8 cellular contexts compared by ENCODE assay signal in genomic region chr13:60431108-60431700, GRCh38. TPM values are rescaled to one million over a fixed set of nuclear protein-coding genes. Genes with fewer than 3 reads are reported as not detected.
A peak's percentile ranks its signal among the peaks of the same experiment; 100 is the strongest.
DNase-seq lines count a peak whose midpoint lies in the region; ATAC-seq, FAIRE-seq and TF ChIP-seq lines count a peak whose summit lies in the region.

No MANE protein-coding gene starts in this region.

- H3K9me3 ChIP-seq in Karpas-422 (ENCODE audit: low read length) (no peaks in the 10 kb centered on the region), endothelial cell of umbilical vein (replicated peaks; ENCODE audit: control insufficient read depth, insufficient read depth, low read length) (no peaks in the 10 kb centered on the region)

- peak; percentile 44 to 63 for TF ChIP-seq CTCF in endothelial cell of umbilical vein (IDR thresholded peaks at IDR 0.05; ENCODE audit: extremely low read depth in 1 of 2, insufficient read depth in 1 of 2, low read depth in 1 of 2, low read length in 2 of 2)

- no TSS peak for BruUV-seq in endothelial cell of umbilical vein (replicated peaks; lab: Mats Ljungman, UMichigan)

- H4K20me1 ChIP-seq in Karpas-422 (ENCODE audit: insufficient read depth, low read depth, low read length): peaks cover 13% of the 10 kb centered on the region
- H4K20me1 ChIP-seq in endothelial cell of umbilical vein (replicated peaks; ENCODE audit: control insufficient read depth, extremely low read depth, insufficient read depth, low read length): no peaks in the 10 kb centered on the region

- no peak overlapping the region for H3K4me3 ChIP-seq in Karpas-422 (ENCODE audit: low read length)
- no peak overlapping the region for H3K4me3 ChIP-seq in endothelial cell of umbilical vein (replicated peaks in 1 of 3; ENCODE audit: insufficient read depth in 1 of 3, low read depth in 1 of 3, low read length in 3 of 3)

- CTCF ChIA-PET in endothelial cell of umbilical vein (lab: Charles Lee): interaction anchor here (0.5 to 2.8 kb wide), 43 partner anchors 9 to 1075 kb away, joined by 3 to 91 read pairs (median 4); partner anchors contain the start of gene TDRD3

- peak; percentile 65 to 75 for ATAC-seq in activated naive CD4-positive, alpha-beta T cell treated with anti-CD3 and anti-CD28 coated beads, Interleukin-2, amount 50 U/mL, for 72 hours

- POLR2A ChIA-PET in endothelial cell of umbilical vein (lab: Charles Lee): no interaction called here

- DNase-seq in activated naive CD4-positive, alpha-beta T cell treated with anti-CD3 and anti-CD28 coated beads, Interleukin-2, amount 50 U/mL, for 72 hours (ENCODE audit: low spot score in 2 of 2): no peak
- DNase-seq in activated naive CD4-positive, alpha-beta T cell (lab: John Stamatoyannopoulos, UW): no peak
- DNase-seq in H54 (ENCODE audit: insufficient read length, low spot score) (peak; percentile 6), Karpas-422 (peak; percentile 81), RPMI8226 (peak; percentile 47), endothelial cell of umbilical vein (ENCODE audit: low read depth, low spot score) (peak; percentile 80), myocyte (ENCODE audit: low read depth) (peak; percentile 69), epidermal melanocyte (ENCODE audit: insufficient read length, low spot score) (no peak)

- no peak overlapping the region for H3K9ac ChIP-seq in Karpas-422 (ENCODE audit: low read length)
- no peak overlapping the region for H3K9ac ChIP-seq in endothelial cell of umbilical vein (replicated peaks; ENCODE audit: extremely low read depth, insufficient read depth, low read length)

- no peaks in the 10 kb centered on the region for H3K9me2 ChIP-seq in Karpas-422 (replicated peaks; ENCODE audit: insufficient read depth, low read length)

- TF ChIP-seq POLR2A in H54 (IDR thresholded peaks at IDR 0.05; ENCODE audit: low read depth, low read length) (no peak), endothelial cell of umbilical vein (IDR thresholded peaks at IDR 0.05; ENCODE audit: low read depth, low read length) (no peak)

- H3K36me3 ChIP-seq in Karpas-422 (ENCODE audit: insufficient read depth, low read length) (no peaks in the 10 kb centered on the region), endothelial cell of umbilical vein (ENCODE audit: control insufficient read depth in 2 of 2, extremely low read depth in 1 of 2, insufficient read depth in 2 of 2, low read length in 2 of 2) (no peaks in the 10 kb centered on the region)

- FAIRE-seq in H54 (lab: Jason Lieb, UNC) (peak; percentile 33), endothelial cell of umbilical vein (lab: Jason Lieb, UNC) (peak; percentile 12)

- H3K4me2 ChIP-seq in Karpas-422 (ENCODE audit: low read depth, low read length, poor library complexity, severe bottlenecking): no peak overlapping the region
- no peak overlapping the region for H3K4me2 ChIP-seq in endothelial cell of umbilical vein (ENCODE audit: insufficient read depth, low read length)

- H3K27me3 ChIP-seq in Karpas-422 (ENCODE audit: low read length): no peaks in the 10 kb centered on the region
- H3K27me3 ChIP-seq in endothelial cell of umbilical vein (ENCODE audit: control insufficient read depth in 2 of 2, insufficient read depth in 2 of 2, low read length in 2 of 2): no peaks in the 10 kb centered on the region

- H3K79me2 ChIP-seq in Karpas-422 (ENCODE audit: low read length) (no peaks in the 10 kb centered on the region), endothelial cell of umbilical vein (ENCODE audit: control insufficient read depth, insufficient read depth, low read length) (no peaks in the 10 kb centered on the region)

- intact Hi-C loops in endothelial cell of umbilical vein (cut with micrococcal nuclease): loop anchor here (1.0 to 10.0 kb wide), 8 partner anchors 35 to 1039 kb away; partner anchors contain the start of gene DIAPH3

- H3K27ac ChIP-seq in Karpas-422 (ENCODE audit: low read length) (no peak overlapping the region), endothelial cell of umbilical vein (ENCODE audit: insufficient read depth, low read depth, low read length) (no peak overlapping the region)

- H2AFZ ChIP-seq in Karpas-422 (ENCODE audit: low read length): no peak overlapping the region
- H2AFZ ChIP-seq in endothelial cell of umbilical vein (ENCODE audit: low read depth, low read length): no peak overlapping the region

- no peaks in the 10 kb centered on the region for H3K36me3 Mint-ChIP-seq in activated naive CD4-positive, alpha-beta T cell treated with anti-CD3 and anti-CD28 coated beads, Interleukin-2, amount 50 U/mL, for 72 hours

- dilution Hi-C loops in endothelial cell of umbilical vein (cut with MboI; ENCODE audit: extremely low pct_ligation_motif_present, low sequenced_read_pairs): no loop called here

- H3K9me3 Mint-ChIP-seq in activated naive CD4-positive, alpha-beta T cell treated with anti-CD3 and anti-CD28 coated beads, Interleukin-2, amount 50 U/mL, for 72 hours: no peaks in the 10 kb centered on the region

- H3K9me1 ChIP-seq in endothelial cell of umbilical vein (replicated peaks; ENCODE audit: control insufficient read depth, extremely low read depth, insufficient read depth, low read length): no peaks in the 10 kb centered on the region

- no peak overlapping the region for H3K27ac Mint-ChIP-seq in activated naive CD4-positive, alpha-beta T cell treated with anti-CD3 and anti-CD28 coated beads, Interleukin-2, amount 50 U/mL, for 72 hours

- H3K4me1 ChIP-seq in Karpas-422 (ENCODE audit: low read length): no peaks in the 10 kb centered on the region
- H3K4me1 ChIP-seq in endothelial cell of umbilical vein (ENCODE audit: control insufficient read depth, extremely low read depth, insufficient read depth, low read length): peaks cover 6% of the 10 kb centered on the region

TF ChIP-seq in endothelial cell of umbilical vein, 7 proteins besides CTCF, POLR2A, EP300 and RAD21:
- TF ChIP-seq, protein P1, sequence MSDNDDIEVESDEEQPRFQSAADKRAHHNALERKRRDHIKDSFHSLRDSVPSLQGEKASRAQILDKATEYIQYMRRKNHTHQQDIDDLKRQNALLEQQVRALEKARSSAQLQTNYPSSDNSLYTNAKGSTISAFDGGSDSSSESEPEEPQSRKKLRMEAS (IDR thresholded peaks at IDR 0.05; ENCODE audit: insufficient read depth, insufficient read length): no peak
- TF ChIP-seq EZH2 (IDR thresholded peaks at IDR 0.05; ENCODE audit: borderline replicate concordance, low read depth, low read length, severe bottlenecking) (no peak), MYC (IDR thresholded peaks at IDR 0.05; ENCODE audit: low read depth, low read length) (no peak), FOS (IDR thresholded peaks at IDR 0.05; ENCODE audit: borderline replicate concordance, insufficient read depth, low read length) (no peak), POLR2AphosphoS5 (IDR thresholded peaks at IDR 0.05; ENCODE audit: insufficient read depth, low read depth, low read length) (no peak), GATA2 (IDR thresholded peaks at IDR 0.05; ENCODE audit: insufficient read depth, insufficient read length, low read depth, low read length) (no peak), JUN (IDR thresholded peaks at IDR 0.05; ENCODE audit: borderline replicate concordance, insufficient read depth, insufficient read length, low read depth) (no peak)

RNA-seq across cellular contexts. Expression of gene TDRD3, which starts 34.2 kb away (rescaled TPM):
- 10 to 100 TPM; 12.9 to 22.5 TPM for total RNA-seq in activated naive CD4-positive, alpha-beta T cell treated with anti-CD3 and anti-CD28 coated beads, Interleukin-2, amount 50 U/mL, for 72 hours
- 7.4 and 7.8 TPM in 2 replicates for total RNA-seq in Karpas-422 (2014; rRNA removed; shearing (Covaris generic); ENCODE audit: low replicate concordance)
- 16.3 and 18.5 TPM in 2 replicates for total RNA-seq in endothelial cell of umbilical vein
- polyA plus RNA-seq in endothelial cell of umbilical vein: 1.7 and 3.0 TPM in 2 replicates
- polyA plus RNA-seq in endothelial cell of umbilical vein (2011; cell fraction: cytosol; rRNA removed): 4.0 and 4.1 TPM in 2 replicates
- polyA plus RNA-seq in endothelial cell of umbilical vein (2011; cell fraction: nucleus; rRNA removed): 7.7 and 13.0 TPM in 2 replicates
- 7.8 and 9.5 TPM in 2 replicates for polyA plus RNA-seq in endothelial cell of umbilical vein (2012)
- polyA minus RNA-seq in endothelial cell of umbilical vein: 7.2 and 8.9 TPM in 2 replicates
- 12.2 TPM for polyA minus RNA-seq in endothelial cell of umbilical vein (2011; cell fraction: cytosol; rRNA and poly(A)+ RNA removed)
- 28.0 and 40.4 TPM in 2 replicates for polyA minus RNA-seq in endothelial cell of umbilical vein (2011; cell fraction: nucleus; rRNA and poly(A)+ RNA removed)
- 18.8 and 20.3 TPM in 2 replicates for total RNA-seq in myocyte
- 6.6 TPM for polyA plus RNA-seq in myocyte (2012)

Comparison
In these comparisons a context has a peak if more than half of its experiments do, and no peak if none do; other contexts are left out.
1. DNase-seq: peak in H54 (single experiment), Karpas-422 (single experiment), RPMI8226 (single experiment), endothelial cell of umbilical vein (single experiment) and myocyte (single experiment); none in activated naive CD4-positive, alpha-beta T cell treated with anti-CD3 and anti-CD28 coated beads, Interleukin-2, amount 50 U/mL, for 72 hours (0 of 2), activated naive CD4-positive, alpha-beta T cell (0 of 4) and epidermal melanocyte (single experiment).